Comparison of ENCODE assay signal across 1 cellular context in genomic region chr2:69177063-69177771, GRCh38.
A peak's percentile ranks its signal among the peaks of the same experiment; 100 is the strongest.
TF ChIP-seq lines count a peak whose summit lies in the region.

No MANE protein-coding gene starts in this region.

TF ChIP-seq in H1, 55 proteins besides CTCF, POLR2A, EP300 and RAD21:
- TF ChIP-seq PHF8 (conservative IDR thresholded peaks at IDR 0.05; ENCODE audit: low read depth, low read length) (no peak), SIRT6 (IDR thresholded peaks at IDR 0.05; ENCODE audit: low read length) (no peak), SUZ12 (IDR thresholded peaks at IDR 0.05; ENCODE audit: low read length) (no peak), CHD2 (IDR thresholded peaks at IDR 0.05; ENCODE audit: low read length) (no peak), TEAD4 (IDR thresholded peaks at IDR 0.05; ENCODE audit: low read depth, low read length) (peak; percentile 48; the same call in 1 of the 2 replicates), HDAC2 (IDR thresholded peaks at IDR 0.05; ENCODE audit: borderline replicate concordance in 1 of 2, low read depth in 2 of 2, low read length in 2 of 2) (no peak), JUN (IDR thresholded peaks at IDR 0.05; ENCODE audit: low read depth, low read length) (no peak), EZH2 (IDR thresholded peaks at IDR 0.05; ENCODE audit: low read depth, low read length, severe bottlenecking) (no peak), RXRA (IDR thresholded peaks at IDR 0.05; ENCODE audit: insufficient read depth, low read depth, low read length) (no peak), BACH1 (IDR thresholded peaks at IDR 0.05; ENCODE audit: low read length) (no peak), FOSL1 (IDR thresholded peaks at IDR 0.05; ENCODE audit: insufficient read depth, low read depth, low read length) (no peak), SAP30 (IDR thresholded peaks at IDR 0.05; ENCODE audit: insufficient read depth, insufficient replicate concordance, low read length) (no peak), MAX (IDR thresholded peaks at IDR 0.05) (peak; percentile 35; the same call in 1 of the 2 replicates), NRF1 (IDR thresholded peaks at IDR 0.05; ENCODE audit: low read depth, low read length) (no peak), YY1 (IDR thresholded peaks at IDR 0.05; ENCODE audit: low read depth, low read length) (peak; percentile 68), POLR2AphosphoS5 (IDR thresholded peaks at IDR 0.05; ENCODE audit: low read depth, low read length) (0 out of 2 replicates have a peak, but pooled peaks have one; percentile 32), RBBP5 (IDR thresholded peaks at IDR 0.05; ENCODE audit: borderline replicate concordance, low read depth, low read length) (0 out of 2 replicates have a peak, but pooled peaks have one; percentile 11), SIN3A (conservative IDR thresholded peaks at IDR 0.05 in 1 of 2, IDR thresholded peaks at IDR 0.05 in 1 of 2; ENCODE audit: low read depth in 1 of 2, low read length in 2 of 2) (peak in 1 of 2 experiments; percentile 35; a peak in 1 of 4 replicates), TAF1 (IDR thresholded peaks at IDR 0.05; ENCODE audit: low read depth, low read length) (0 out of 2 replicates have a peak, but pooled peaks have one; percentile 18), CBX8 (IDR thresholded peaks at IDR 0.05; ENCODE audit: borderline replicate concordance, low read depth, low read length) (no peak)
